ENCODE assay signal across 2 cellular contexts in genomic region chr11:124751391-124751740, GRCh38.
TF ChIP-seq lines count a peak whose summit lies in the region.

No MANE protein-coding gene starts in this region.

TF ChIP-seq in GM23338, 12 proteins besides CTCF, POLR2A, EP300 and RAD21 (continued from another document):
- TF ChIP-seq ZNF462 (CRISPR knock-in tag; IDR thresholded peaks at IDR 0.05) (no peak), EZH2 (IDR thresholded peaks at IDR 0.05; ENCODE audit: low read depth, unreplicated experiment) (peak; percentile 83)

TF ChIP-seq in WTC11, 78 proteins besides CTCF, POLR2A, EP300 and RAD21 (continued from another document):
- no peak for TF ChIP-seq ARID4B (CRISPR knock-in tag; IDR thresholded peaks at IDR 0.05; ENCODE audit: borderline replicate concordance)
- no peak for TF ChIP-seq AR (CRISPR knock-in tag; IDR thresholded peaks at IDR 0.05)
- no peak for TF ChIP-seq ZNF281 (CRISPR knock-in tag; IDR thresholded peaks at IDR 0.05)
- TF ChIP-seq ZNF219 (CRISPR knock-in tag; IDR thresholded peaks at IDR 0.05; ENCODE audit: borderline replicate concordance) = no peak
- TF ChIP-seq ZNF512 (CRISPR knock-in tag; IDR thresholded peaks at IDR 0.05; ENCODE audit: borderline replicate concordance) = no peak
- no peak for TF ChIP-seq IRF2 (CRISPR knock-in tag; IDR thresholded peaks at IDR 0.05; ENCODE audit: borderline replicate concordance, low read depth)
